8 cellular contexts compared by ENCODE assay signal in the genomic region with DNA sequence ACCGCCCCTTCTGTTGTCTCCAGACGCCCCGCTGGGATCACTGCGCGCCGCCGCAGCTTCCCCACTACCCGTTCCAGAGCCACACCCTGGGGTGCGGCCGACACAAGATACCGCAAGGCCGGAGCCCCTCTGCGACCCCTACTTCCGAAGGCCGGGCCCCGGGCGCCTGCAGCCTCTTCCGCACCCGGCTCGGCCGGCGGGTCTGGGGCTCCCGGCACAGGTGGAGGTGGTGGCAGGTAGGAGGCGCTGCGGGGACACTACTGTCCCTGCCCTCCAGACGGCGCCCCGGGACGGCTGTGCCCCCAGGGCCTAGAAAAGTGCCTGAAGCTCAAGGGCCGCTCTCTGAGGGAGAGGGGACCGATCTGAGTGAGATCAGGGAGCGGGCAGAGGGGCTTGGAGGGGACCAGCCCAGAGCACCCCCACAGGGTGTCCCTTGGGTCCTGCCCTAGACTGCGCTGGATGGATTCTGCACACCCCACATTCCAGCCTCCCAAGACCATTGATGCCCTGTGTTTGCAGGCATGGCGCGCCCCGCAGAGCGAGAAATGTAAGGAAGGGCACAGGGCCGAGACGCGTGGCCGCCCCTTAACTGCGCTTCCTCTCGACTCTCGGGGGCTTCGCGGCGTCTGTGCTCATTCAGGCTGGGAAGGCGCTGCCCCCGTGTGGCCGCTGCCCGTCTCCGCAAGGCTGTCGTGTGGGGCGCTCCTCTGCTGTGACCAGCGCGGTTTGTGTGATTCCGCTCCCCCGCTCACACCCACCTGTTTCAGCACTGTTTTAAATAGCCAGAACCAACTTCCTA.
DNase-seq lines count a peak whose midpoint lies in the region; ATAC-seq and TF ChIP-seq lines count a peak whose summit lies in the region.

No MANE protein-coding gene starts in this region.

- peak overlapping the region; percentile 81 for H3K4me2 ChIP-seq in KMS-11

- H3K36me3 ChIP-seq in KMS-11 (ENCODE audit: insufficient read depth) (no peaks in the 10 kb centered on the region), SJCRH30 (no peaks in the 10 kb centered on the region), neuron (ENCODE audit: insufficient read depth, low read length) (no peaks in the 10 kb centered on the region), stomach (no peaks in the 10 kb centered on the region)

- H3K4me1 ChIP-seq in KMS-11 (ENCODE audit: low read depth, poor library complexity, severe bottlenecking): no peaks in the 10 kb centered on the region
- peaks cover 8% of the 10 kb centered on the region for H3K4me1 ChIP-seq in SJCRH30
- H3K4me1 ChIP-seq in neuron (ENCODE audit: insufficient read depth, low read length): peaks cover 9% of the 10 kb centered on the region
- peaks cover 29 to 59% (median 50%) of the 10 kb centered on the region in 4 donors for H3K4me1 ChIP-seq in stomach

- TF ChIP-seq EP300 in stomach (IDR thresholded peaks at IDR 0.05): no peak

- peaks cover 4% of the 10 kb centered on the region; the same call in 1 of the 2 replicates for H3K9me3 ChIP-seq in SJCRH30 (replicated peaks)
- peaks cover 5% of the 10 kb centered on the region for H3K9me3 ChIP-seq in neuron (ENCODE audit: low read length)
- peaks cover 0 to 5% (median 3%) of the 10 kb centered on the region in 4 donors for H3K9me3 ChIP-seq in stomach

- WGBS in stomach, 5 donors: 1% methylated on average over 30 to 58 of the region's 58 CpGs

- intact Hi-C loops in stomach (cut with DNase I; ENCODE audit: low total_unique reads): loop anchor here (5.0 kb wide), 1 partner anchor 280 kb away; no protein-coding TSS in a partner anchor

- TF ChIP-seq POLR2A in stomach (IDR thresholded peaks at IDR 0.05): no peak

- H3K9ac ChIP-seq in KMS-11: no peak overlapping the region; the same call in 1 of the 2 replicates

- TF ChIP-seq CTCF in KMS-11 (conservative IDR thresholded peaks at IDR 0.05; ENCODE audit: low read depth, low read length): peak; percentile 96
- peak in 5 of 7 experiments; percentile 60 to 80 (median 71) for TF ChIP-seq CTCF in stomach (IDR thresholded peaks at IDR 0.05)

- peak; percentile 67 for ATAC-seq in GM21737 (IDR thresholded peaks at IDR 0.05; ENCODE audit: unreplicated experiment)

- peak overlapping the region; percentile 95 for H2AFZ ChIP-seq in KMS-11 (ENCODE audit: low read depth)
- H2AFZ ChIP-seq in neuron (ENCODE audit: low read depth, low read length): peak overlapping the region; percentile 54

- H3K79me2 ChIP-seq in KMS-11 (ENCODE audit: insufficient read depth, low read depth): no peaks in the 10 kb centered on the region

- H3K4me3 ChIP-seq in KMS-11 (IDR thresholded peaks at IDR 0.05; ENCODE audit: insufficient read depth, low read depth, low read length): peak overlapping the region; percentile 98
- peak overlapping the region; percentile 34 for H3K4me3 ChIP-seq in SJCRH30
- H3K4me3 ChIP-seq in neuron (ENCODE audit: low read length): peak overlapping the region; percentile 33
- peak overlapping the region; percentile 51 to 61 (median 57) for H3K4me3 ChIP-seq in stomach

- H3K27ac ChIP-seq in KMS-11 (no peak overlapping the region), SJCRH30 (peak overlapping the region; percentile 34), stomach (peak overlapping the region; percentile 4 to 74 (median 73))

- no peaks in the 10 kb centered on the region for H3K27me3 ChIP-seq in KMS-11 (ENCODE audit: insufficient read depth, low read depth)
- H3K27me3 ChIP-seq in SJCRH30: no peaks in the 10 kb centered on the region
- peaks cover 22% of the 10 kb centered on the region for H3K27me3 ChIP-seq in neuron (ENCODE audit: insufficient read depth, low read length)
- peaks cover 0 to 25% (median 6%) of the 10 kb centered on the region in 3 donors for H3K27me3 ChIP-seq in stomach

- peak; percentile 68 for DNase-seq in DMS114 treated with DMSO at 0.1 percent for 48 hours (lab: John Stamatoyannopoulos, UW; ENCODE audit: unreplicated experiment)
- DNase-seq in SJCRH30: peak; percentile 88 to 94
- peak; percentile 7 to 45 (median 20) for DNase-seq in activated naive CD4-positive, alpha-beta T cell (lab: John Stamatoyannopoulos, UW)
- peak; percentile 86 for DNase-seq in germinal center (ENCODE audit: low spot score)
- peak; percentile 73 for DNase-seq in stomach

- H4K20me1 ChIP-seq in KMS-11 (ENCODE audit: insufficient read depth): no peaks in the 10 kb centered on the region

Comparison
In these comparisons a context has a peak if more than half of its experiments do, and no peak if none do; other contexts are left out.
1. DNase-seq: peak in every context shown above with its lines; median percentile 91 in SJCRH30; 86 in germinal center; 73 in stomach; 68 in DMS114 treated with DMSO at 0.1 percent for 48 hours; 20 in activated naive CD4-positive, alpha-beta T cell.
2. H3K4me3 ChIP-seq: peak in every context shown above with its lines; median percentile 98 in KMS-11; 57 in stomach; 34 in SJCRH30; 33 in neuron.